Comparison of ENCODE assay signal across 3 cellular contexts in genomic region chr12:53078425-53079225, GRCh38.
TF ChIP-seq lines count a peak whose summit lies in the region.

No MANE protein-coding gene starts in this region.

TF ChIP-seq in GM12891, 5 proteins besides CTCF, POLR2A, EP300 and RAD21:
- TF ChIP-seq POLR2AphosphoS5 (IDR thresholded peaks at IDR 0.05; ENCODE audit: low read depth, low read length): no peak
- TF ChIP-seq POU2F2 (IDR thresholded peaks at IDR 0.05; ENCODE audit: low read depth, low read length): no peak
- no peak for TF ChIP-seq TAF1 (IDR thresholded peaks at IDR 0.05; ENCODE audit: low read depth, low read length)
- no peak for TF ChIP-seq SPI1 (IDR thresholded peaks at IDR 0.05; ENCODE audit: low read depth, low read length)
- TF ChIP-seq PAX5 (IDR thresholded peaks at IDR 0.05; ENCODE audit: insufficient read depth, low read length, severe bottlenecking): no peak

TF ChIP-seq in GM12878, 131 proteins besides CTCF, POLR2A, EP300 and RAD21:
- TF ChIP-seq STAT1 (conservative IDR thresholded peaks at IDR 0.05): no peak
- no peak for TF ChIP-seq YY1 (IDR thresholded peaks at IDR 0.05; ENCODE audit: low read depth, low read length)
- TF ChIP-seq E2F4 (IDR thresholded peaks at IDR 0.05; ENCODE audit: low read depth, low read length): no peak
- TF ChIP-seq MYC (IDR thresholded peaks at IDR 0.05; ENCODE audit: insufficient read depth, insufficient read length, insufficient replicate concordance, low read length, severe bottlenecking): peak; percentile 54
- peak; percentile 63 for TF ChIP-seq USF1 (IDR thresholded peaks at IDR 0.05; ENCODE audit: borderline replicate concordance, extremely low read length, insufficient read depth, low read depth, low read length)
- TF ChIP-seq MXI1 (IDR thresholded peaks at IDR 0.05; ENCODE audit: low read depth, low read length): 0 out of 2 replicates have a peak, but pooled peaks have one; percentile 25
- TF ChIP-seq NKRF (conservative IDR thresholded peaks at IDR 0.05): peak; percentile 61; the same call in 1 of the 2 replicates

TF ChIP-seq in HepG2, 621 proteins besides CTCF, POLR2A, EP300 and RAD21 (continues in another document):
- no peak for TF ChIP-seq TEAD2 (CRISPR knock-in tag; IDR thresholded peaks at IDR 0.05)
- TF ChIP-seq ZKSCAN8 (CRISPR knock-in tag; IDR thresholded peaks at IDR 0.05; ENCODE audit: borderline replicate concordance): no peak
- TF ChIP-seq ZFP62 (CRISPR knock-in tag; IDR thresholded peaks at IDR 0.05): no peak
- no peak for TF ChIP-seq MED1 (CRISPR knock-in tag; IDR thresholded peaks at IDR 0.05)
- peak; percentile 54; the same call in 1 of the 2 replicates for TF ChIP-seq MYNN (CRISPR knock-in tag; IDR thresholded peaks at IDR 0.05; ENCODE audit: low read depth)
- no peak; the same call in 1 of the 2 replicates for TF ChIP-seq ZNF331 (CRISPR knock-in tag; IDR thresholded peaks at IDR 0.05)
- TF ChIP-seq KLF12 (CRISPR knock-in tag; IDR thresholded peaks at IDR 0.05; ENCODE audit: borderline replicate concordance): no peak
- no peak for TF ChIP-seq KAT8 (CRISPR knock-in tag; IDR thresholded peaks at IDR 0.05)
- peak; percentile 20; the same call in 1 of the 2 replicates for TF ChIP-seq ZNF572 (CRISPR knock-in tag; IDR thresholded peaks at IDR 0.05)
- TF ChIP-seq NR2C2 (CRISPR knock-in tag; IDR thresholded peaks at IDR 0.05; ENCODE audit: borderline replicate concordance): 0 out of 2 replicates have a peak, but pooled peaks have one; percentile 2
- no peak for TF ChIP-seq DNMT3B (CRISPR knock-in tag; conservative IDR thresholded peaks at IDR 0.05)
- TF ChIP-seq RCOR2 (CRISPR knock-in tag; IDR thresholded peaks at IDR 0.05): no peak
- TF ChIP-seq AGO2 (optimal IDR thresholded peaks at IDR 0.05; ENCODE audit: low read depth, low read length): no peak
- no peak; the same call in 1 of the 2 replicates for TF ChIP-seq ZNF777 (CRISPR knock-in tag; IDR thresholded peaks at IDR 0.05)
- TF ChIP-seq ZNF281 (CRISPR knock-in tag; IDR thresholded peaks at IDR 0.05; ENCODE audit: borderline replicate concordance): no peak
- TF ChIP-seq SRY (CRISPR knock-in tag; IDR thresholded peaks at IDR 0.05): no peak; the same call in 1 of the 2 replicates
- no peak for TF ChIP-seq MED8 (CRISPR knock-in tag; IDR thresholded peaks at IDR 0.05; ENCODE audit: insufficient replicate concordance)
- TF ChIP-seq HNF1B (CRISPR knock-in tag; IDR thresholded peaks at IDR 0.05): peak; percentile 55
- TF ChIP-seq ZBTB1 (CRISPR knock-in tag; IDR thresholded peaks at IDR 0.05; ENCODE audit: borderline replicate concordance): no peak
- no peak for TF ChIP-seq ZNF556 (CRISPR knock-in tag; IDR thresholded peaks at IDR 0.05; ENCODE audit: borderline replicate concordance)
- peak; percentile 76; the same call in 1 of the 2 replicates for TF ChIP-seq ZNF234 (CRISPR knock-in tag; conservative IDR thresholded peaks at IDR 0.05)
- TF ChIP-seq IRX3 (CRISPR knock-in tag; IDR thresholded peaks at IDR 0.05; ENCODE audit: borderline replicate concordance, low read depth): no peak
- TF ChIP-seq EED (CRISPR knock-in tag; IDR thresholded peaks at IDR 0.05): no peak
- TF ChIP-seq DRAP1 (CRISPR knock-in tag; IDR thresholded peaks at IDR 0.05): no peak
- TF ChIP-seq CREB1 (IDR thresholded peaks at IDR 0.05): no peak
- no peak for TF ChIP-seq CREB1 (CRISPR knock-in tag; IDR thresholded peaks at IDR 0.05)
- no peak for TF ChIP-seq ZBTB33 (CRISPR knock-in tag; IDR thresholded peaks at IDR 0.05)
- no peak for TF ChIP-seq MTF2 (CRISPR knock-in tag; IDR thresholded peaks at IDR 0.05; ENCODE audit: borderline replicate concordance)
- no peak for TF ChIP-seq BORCS8-MEF2B (CRISPR knock-in tag; IDR thresholded peaks at IDR 0.05)
- no peak for TF ChIP-seq ZBTB4 (CRISPR knock-in tag; IDR thresholded peaks at IDR 0.05; ENCODE audit: borderline replicate concordance)
- TF ChIP-seq PITX1 (CRISPR knock-in tag; IDR thresholded peaks at IDR 0.05): 0 out of 2 replicates have a peak, but pooled peaks have one; percentile 3
- TF ChIP-seq ZFYVE20 (CRISPR knock-in tag; IDR thresholded peaks at IDR 0.05; ENCODE audit: borderline replicate concordance, low read depth): no peak
- no peak; the same call in 1 of the 2 replicates for TF ChIP-seq TAF1 (CRISPR knock-in tag; IDR thresholded peaks at IDR 0.05)
- no peak for TF ChIP-seq ZBTB40 (IDR thresholded peaks at IDR 0.05)
- TF ChIP-seq ZBTB40 (CRISPR knock-in tag; IDR thresholded peaks at IDR 0.05): no peak
- no peak for TF ChIP-seq ZNF547 (CRISPR knock-in tag; IDR thresholded peaks at IDR 0.05)
- TF ChIP-seq MZF1 (CRISPR knock-in tag; IDR thresholded peaks at IDR 0.05; ENCODE audit: borderline replicate concordance): no peak
- no peak; the same call in 1 of the 2 replicates for TF ChIP-seq SALL2 (CRISPR knock-in tag; IDR thresholded peaks at IDR 0.05)
